ENCODE assay signal across 8 cellular contexts in genomic region chr6:118894425-118895240, GRCh38. TPM values are rescaled to one million over a fixed set of nuclear protein-coding genes. Genes with fewer than 3 reads are reported as not detected.
A peak's percentile ranks its signal among the peaks of the same experiment; 100 is the strongest.
DNase-seq lines count a peak whose midpoint lies in the region; ATAC-seq and TF ChIP-seq lines count a peak whose summit lies in the region.

No MANE protein-coding gene starts in this region.

- no peaks in the 10 kb centered on the region for H3K36me3 ChIP-seq in right lobe of liver

- peak overlapping the region; percentile 78 to 95 (median 92) for H3K27ac ChIP-seq in right lobe of liver

- no peaks in the 10 kb centered on the region for H3K27me3 ChIP-seq in right lobe of liver

- POLR2A ChIA-PET in activated CD4-positive, alpha-beta T cell treated with anti-CD3 and anti-CD28 coated beads, Interleukin-2, amount 10 ng/mL, durations not matched to agents 7 days and 5 days (lab: Charles Lee), result no interaction called here

- CTCF ChIA-PET in activated CD4-positive, alpha-beta T cell treated with anti-CD3 and anti-CD28 coated beads, Interleukin-2, amount 10 ng/mL, durations not matched to agents 7 days and 5 days (lab: Charles Lee), result interaction anchor here (0.7 to 2.2 kb wide), 7 partner anchors 8 to 241 kb away, joined by 3 to 9 read pairs (median 4); no protein-coding TSS in a partner anchor

- H3K27me3 Mint-ChIP-seq in activated CD4-positive, alpha-beta T cell treated with anti-CD3 and anti-CD28 coated beads, Interleukin-2, amount 10 ng/mL, durations not matched to agents 7 days and 5 days, result no peaks in the 10 kb centered on the region

- DNase-seq in NCI-H1417 (lab: John Stamatoyannopoulos, UW), result peak; percentile 75 to 82 (median 81)
- DNase-seq in NCI-H1417 treated with DMSO at 0.1 percent for 48 hours (lab: John Stamatoyannopoulos, UW), result no peak
- DNase-seq in NCI-H146 (lab: John Stamatoyannopoulos, UW), result peak; percentile 71
- DNase-seq in activated CD4-positive, alpha-beta T cell treated with anti-CD3 and anti-CD28 coated beads, Interleukin-2, amount 10 ng/mL, durations not matched to agents 7 days and 5 days, result peak; percentile 66
- DNase-seq in dermis blood vessel endothelial cell, result peak; percentile 74
- peak; percentile 68 to 78 (median 77) for DNase-seq in right lobe of liver
- DNase-seq in stimulated activated CD4-positive, alpha-beta T cell treated with anti-CD3 and anti-CD28 coated beads, Interleukin-4, amount 100 ng/mL, for 48 hours (ENCODE audit: low read depth in 2 of 2), result peak; percentile 41 to 43

- peaks cover 0 to 17% (median 3%) of the 10 kb centered on the region in 4 donors for H3K4me1 ChIP-seq in right lobe of liver

- no peak for TF ChIP-seq CTCF in right lobe of liver (IDR thresholded peaks at IDR 0.05)

- TF ChIP-seq POLR2A in right lobe of liver (IDR thresholded peaks at IDR 0.05), result peak; percentile 41

- ATAC-seq in HG02759 (IDR thresholded peaks at IDR 0.05; ENCODE audit: unreplicated experiment), result peak; percentile 46
- ATAC-seq in right lobe of liver, result peak; percentile 52 to 71 (median 68)

- peaks cover 23% of the 10 kb centered on the region for H3K36me3 Mint-ChIP-seq in activated CD4-positive, alpha-beta T cell treated with anti-CD3 and anti-CD28 coated beads, Interleukin-2, amount 10 ng/mL, durations not matched to agents 7 days and 5 days (ENCODE audit: low read depth)

- H3K9me3 Mint-ChIP-seq in activated CD4-positive, alpha-beta T cell treated with anti-CD3 and anti-CD28 coated beads, Interleukin-2, amount 10 ng/mL, durations not matched to agents 7 days and 5 days, result no peaks in the 10 kb centered on the region

- intact Hi-C loops in right lobe of liver (cut with DNase I), result no loop called here

- H3K4me3 Mint-ChIP-seq in activated CD4-positive, alpha-beta T cell treated with anti-CD3 and anti-CD28 coated beads, Interleukin-2, amount 10 ng/mL, durations not matched to agents 7 days and 5 days, result peak overlapping the region; percentile 94

- peak overlapping the region; percentile 83 to 89 (median 87) for H3K4me3 ChIP-seq in right lobe of liver

- 0% methylated on average over 8 of the region's 99 CpGs for WGBS in right lobe of liver (ENCODE audit: insufficient coverage, low coverage, low lambda C conversion rate, missing lambda C conversion rate)

- H3K27ac Mint-ChIP-seq in activated CD4-positive, alpha-beta T cell treated with anti-CD3 and anti-CD28 coated beads, Interleukin-2, amount 10 ng/mL, durations not matched to agents 7 days and 5 days, result peak overlapping the region; percentile 100

- no peaks in the 10 kb centered on the region for H3K9me3 ChIP-seq in right lobe of liver

- H3K4me1 Mint-ChIP-seq in activated CD4-positive, alpha-beta T cell treated with anti-CD3 and anti-CD28 coated beads, Interleukin-2, amount 10 ng/mL, durations not matched to agents 7 days and 5 days, result peaks cover 52% of the 10 kb centered on the region

RNA-seq across cellular contexts. Expression of gene ASF1A, which starts 0.7 kb away (rescaled TPM):
- total RNA-seq in activated CD4-positive, alpha-beta T cell treated with anti-CD3 and anti-CD28 coated beads, Interleukin-2, amount 10 ng/mL, durations not matched to agents 7 days and 5 days, result 10 to 100 TPM; 38.6 to 40.5 TPM
- 16.0 and 28.5 TPM in 2 replicates for total RNA-seq in dermis blood vessel endothelial cell
- total RNA-seq in right lobe of liver, result 10 to 100 TPM in 2 of 6 experiments, 1 to 10 TPM in 4; 5.8 to 15.3 (median 8.3) TPM

RNA-seq across cellular contexts. Expression of gene MCM9, which starts 40.3 kb away (rescaled TPM):
- 10 to 100 TPM; 19.9 to 21.2 TPM for total RNA-seq in activated CD4-positive, alpha-beta T cell treated with anti-CD3 and anti-CD28 coated beads, Interleukin-2, amount 10 ng/mL, durations not matched to agents 7 days and 5 days
- 18.1 and 27.6 TPM in 2 replicates for total RNA-seq in dermis blood vessel endothelial cell
- 1 to 10 TPM; 4.3 to 7.6 (median 6.9) TPM for total RNA-seq in right lobe of liver
